ENCODE assay signal across 8 cellular contexts in the genomic region with DNA sequence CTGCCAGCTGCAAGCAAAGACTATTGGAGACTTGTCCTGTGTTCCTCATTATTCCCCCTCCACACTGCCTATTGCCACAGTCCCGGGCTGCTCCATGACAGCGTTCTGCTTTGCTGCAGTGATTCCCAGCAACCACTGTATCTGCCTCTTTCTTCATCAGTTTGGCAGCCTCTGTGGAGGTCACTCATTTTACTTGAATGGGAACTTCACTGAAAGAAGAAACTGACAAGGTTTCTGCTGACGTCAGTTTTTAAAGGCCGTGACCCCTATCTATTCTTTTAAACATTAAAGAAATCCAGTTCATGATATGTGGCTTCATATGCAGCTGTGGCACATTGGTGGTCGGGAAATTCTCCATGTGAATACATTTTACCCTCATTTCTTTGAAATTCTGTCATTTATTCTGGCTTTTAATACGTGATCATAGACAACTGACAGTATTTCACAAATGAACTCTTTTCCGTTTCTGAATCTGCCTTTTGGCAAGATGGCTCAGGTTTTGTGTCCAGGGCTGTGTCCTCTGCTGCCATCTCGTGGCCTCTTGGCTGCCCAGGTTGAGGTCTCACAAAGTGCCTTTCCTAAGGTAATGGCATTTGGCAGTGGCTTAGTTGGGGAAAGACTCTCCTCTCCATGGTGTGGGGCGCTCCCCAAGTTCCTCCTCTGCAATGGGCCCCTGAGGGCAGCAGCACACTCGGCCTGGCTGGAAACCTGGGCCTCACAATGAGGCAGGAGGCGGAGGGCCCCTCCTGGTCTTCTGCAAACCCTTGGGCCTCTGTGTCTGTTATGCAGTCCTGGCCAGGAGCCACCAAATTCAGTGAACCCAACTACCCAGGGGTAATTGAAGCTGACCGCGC. TPM values are rescaled to one million over a fixed set of nuclear protein-coding genes. Genes with fewer than 3 reads are reported as not detected.
DNase-seq lines count a peak whose midpoint lies in the region; ATAC-seq and TF ChIP-seq lines count a peak whose summit lies in the region.

No MANE protein-coding gene starts in this region.

- no peaks in the 10 kb centered on the region for H3K36me3 ChIP-seq in lower lobe of right lung

- peaks cover 13% of the 10 kb centered on the region; the same call in 1 of the 2 replicates for H3K4me1 ChIP-seq in H9 (ENCODE audit: insufficient read depth, low read length)
- peaks cover 36% of the 10 kb centered on the region for H3K4me1 ChIP-seq in lower lobe of right lung

- peaks cover 50 to 63% of the 10 kb centered on the region in 2 experiments for H3K4me1 Mint-ChIP-seq in H9

- H2AK5ac ChIP-seq in H9 (ENCODE audit: insufficient read length, low read length), result no peak overlapping the region

- peak overlapping the region; percentile 37 for H3K18ac ChIP-seq in H9 (ENCODE audit: insufficient read length, low read depth, low read length)

- H3K27ac ChIP-seq in H9 (ENCODE audit: insufficient read length, low read depth, low read length), result no peak overlapping the region
- H3K27ac ChIP-seq in lower lobe of right lung, result peak overlapping the region; percentile 99

- no peak overlapping the region for H2BK20ac ChIP-seq in H9 (ENCODE audit: low read depth, low read length, poor library complexity, severe bottlenecking)

- no peak overlapping the region for H3K4me3 ChIP-seq in AG09309 (ENCODE audit: control insufficient read depth, low read depth, low read length)
- peak overlapping the region; percentile 9 for H3K4me3 ChIP-seq in lower lobe of right lung

- no peak overlapping the region for H3K14ac ChIP-seq in H9 (ENCODE audit: insufficient read depth, low read length)

- H4K20me1 ChIP-seq in H9 (ENCODE audit: control insufficient read depth, insufficient read depth, insufficient read length), result peaks cover 3% of the 10 kb centered on the region

- no peak overlapping the region for H3K4me2 ChIP-seq in H9 (ENCODE audit: insufficient read depth, insufficient read length, low read length)

- no peaks in the 10 kb centered on the region for H3K9me3 Mint-ChIP-seq in H9

- no peak overlapping the region for H4K91ac ChIP-seq in H9 (ENCODE audit: insufficient read length, low read depth, low read length)

- H2AFZ ChIP-seq in H9 (ENCODE audit: low read length), result no peak overlapping the region

- H3K4ac ChIP-seq in H9 (ENCODE audit: low read depth, low read length), result no peak overlapping the region

- no peak overlapping the region for H3K23ac ChIP-seq in H9 (ENCODE audit: insufficient read length, low read depth, low read length)

- ATAC-seq in lower lobe of right lung, result peak; percentile 29 to 38
- ATAC-seq in HG03342 (IDR thresholded peaks at IDR 0.05; ENCODE audit: unreplicated experiment), result no peak

- peaks cover 18% of the 10 kb centered on the region for H3K23me2 ChIP-seq in H9 (ENCODE audit: insufficient read length, low read depth, low read length, poor library complexity, severe bottlenecking)

- H3K27me3 ChIP-seq in H9 (ENCODE audit: insufficient read depth, low read length) (no peaks in the 10 kb centered on the region), lower lobe of right lung (ENCODE audit: low read depth) (no peaks in the 10 kb centered on the region)

- H3K79me1 ChIP-seq in H9 (ENCODE audit: insufficient read depth, low read depth, low read length, poor library complexity, severe bottlenecking), result no peaks in the 10 kb centered on the region

- peak overlapping the region in 1 of 2 experiments; percentile 30; a peak in 2 of 5 replicates for H3K4me3 Mint-ChIP-seq in H9

- no peak overlapping the region for H3T11ph ChIP-seq in H9 (ENCODE audit: low read length)

- no peak overlapping the region for H3K9ac ChIP-seq in H9 (ENCODE audit: extremely low read depth, insufficient read length, low read length)

- DNase-seq in AG09309 (ENCODE audit: low read depth) (no peak), H9 (peak; percentile 88), NCI-H524 (lab: John Stamatoyannopoulos, UW) (peak; percentile 77 to 88), dermis microvascular lymphatic vessel endothelial cell (ENCODE audit: low read depth in 2 of 2) (peak; percentile 65 to 72), lower lobe of right lung (peak; percentile 84)
- peak; percentile 84 to 87 for DNase-seq in activated CD4-positive, alpha-beta T cell treated with anti-CD3 and anti-CD28 coated beads, Interleukin-2, amount 50 U/mL, for 48 hours
- peak; percentile 66 to 70 for DNase-seq in stimulated activated CD4-positive, alpha-beta T cell treated with anti-CD3 and anti-CD28 coated beads, Interleukin-4, amount 100 ng/mL, for 48 hours (ENCODE audit: low read depth in 2 of 2)

- no peak overlapping the region for H2BK120ac ChIP-seq in H9 (ENCODE audit: low read depth, low read length, poor library complexity, severe bottlenecking)

- peak; percentile 97 for TF ChIP-seq CTCF in AG09309 (IDR thresholded peaks at IDR 0.05; ENCODE audit: control insufficient read depth, insufficient read depth, low read depth, low read length, missing control alignments)
- TF ChIP-seq CTCF in H9 (conservative IDR thresholded peaks at IDR 0.05), result peak; percentile 92
- TF ChIP-seq CTCF in lower lobe of right lung (IDR thresholded peaks at IDR 0.05), result peak; percentile 88

- H2BK12ac ChIP-seq in H9 (ENCODE audit: insufficient read length, low read depth, low read length), result no peak overlapping the region

- no peak overlapping the region for H4K5ac ChIP-seq in H9 (ENCODE audit: insufficient read length, low read depth, low read length)

- no peak overlapping the region for H3K56ac ChIP-seq in H9 (ENCODE audit: insufficient read length, low read depth, low read length)

- WGBS in H9 (ENCODE audit: extremely low coverage, insufficient read length, low lambda C conversion rate), result no CpG with 5 or more reads among the region's 13 CpGs

- no peaks in the 10 kb centered on the region; the same call in 1 of the 2 replicates for H3K27me3 Mint-ChIP-seq in H9 (ENCODE audit: low read depth)

- no peaks in the 10 kb centered on the region; the same call in 1 of the 2 replicates for H3K79me2 ChIP-seq in H9 (ENCODE audit: insufficient read depth, low read length)

- intact Hi-C loops in lower lobe of right lung (cut with DNase I), result no loop called here

- H3K9me3 ChIP-seq in H9 (ENCODE audit: control insufficient read depth, low read depth, low read length) (no peaks in the 10 kb centered on the region), lower lobe of right lung (no peaks in the 10 kb centered on the region)

- H2BK5ac ChIP-seq in H9 (ENCODE audit: insufficient read length, low read length), result no peak overlapping the region

- no peaks in the 10 kb centered on the region for H3K36me3 Mint-ChIP-seq in H9 (ENCODE audit: insufficient read depth in 1 of 3, low read depth in 3 of 3)

- no peak overlapping the region for H2BK15ac ChIP-seq in H9 (ENCODE audit: low read depth, low read length)

- H4K8ac ChIP-seq in H9 (replicated peaks; ENCODE audit: insufficient read length, low read depth, low read length), result no peak overlapping the region

- H3K27ac Mint-ChIP-seq in H9, result peak overlapping the region in 2 of 3 experiments; percentile 49 to 81; a peak in 2 of 7 replicates

RNA-seq across cellular contexts. Expression of gene TMEM253, which starts 5.9 kb away (rescaled TPM):
- 1.9 and 2.2 TPM in 2 replicates for total RNA-seq in H9 (2021)
- total RNA-seq in dermis microvascular lymphatic vessel endothelial cell, result 0.13 TPM in 1 of 2 replicates, not detected in the other
- 0.50 TPM for total RNA-seq in lower lobe of right lung

RNA-seq across cellular contexts. Expression of gene ZNF219, which starts 8.3 kb away (rescaled TPM):
- total RNA-seq in H9 (2021) (84.5 and 87.6 TPM in 2 replicates), dermis microvascular lymphatic vessel endothelial cell (2.6 and 4.2 TPM in 2 replicates), lower lobe of right lung (46.1 TPM)

RNA-seq across cellular contexts. Expression of gene ARHGEF40, which starts 36.6 kb away (rescaled TPM):
- total RNA-seq in H9 (2021), result 71.1 and 71.4 TPM in 2 replicates
- 6.2 and 8.3 TPM in 2 replicates for total RNA-seq in dermis microvascular lymphatic vessel endothelial cell
- total RNA-seq in lower lobe of right lung, result 28.5 TPM

RNA-seq across cellular contexts. Expression of gene RNASE8, which starts 49.1 kb away (rescaled TPM):
- not detected in 2 replicates for total RNA-seq in H9 (2021)
- not detected in 2 replicates for total RNA-seq in dermis microvascular lymphatic vessel endothelial cell
- not detected for total RNA-seq in lower lobe of right lung

RNA-seq across cellular contexts. Expression of gene OR5AU1, which starts 49.1 kb away (rescaled TPM):
- total RNA-seq in H9 (2021), result not detected in 2 replicates
- not detected in 2 replicates for total RNA-seq in dermis microvascular lymphatic vessel endothelial cell
- not detected for total RNA-seq in lower lobe of right lung
